Comparison of ENCODE assay signal across 27 cellular contexts in genomic region chr5:91438871-91439270, GRCh38. TPM values are rescaled to one million over a fixed set of nuclear protein-coding genes. Genes with fewer than 3 reads are reported as not detected.
DNase-seq lines count a peak whose midpoint lies in the region; ATAC-seq, FAIRE-seq and TF ChIP-seq lines count a peak whose summit lies in the region.
"Had no signal": no experiment of that assay in that cellular context is flagged by ENCODE, and none has a peak within 500 bp of the region (broad histone marks: within the 10 kb centered on the region; RNA-seq: fewer than 3 reads in every experiment).

No MANE protein-coding gene starts in this region.

- no peaks in the 10 kb centered on the region for H3K9me3 Mint-ChIP-seq in H9
- H3K9me3 Mint-ChIP-seq: activated T-cell treated with anti-CD3 and anti-CD28 coated beads, Interleukin-2, amount 50 U/mL, for 4 hours; IgD-negative memory B cell; mesothelial cell of epicardium; stimulated activated memory B cell treated with anti-CD40 and anti-IgM and Interleukin-4, amounts not matched to agents 10 μg/mL and 1 μg/mL and 100 μg/mL, for 72 hours had no signal

- peak; percentile 56 for DNase-seq in H9
- no peak for DNase-seq in K562 (ENCODE audit: extremely low read depth in 1 of 4, low spot score in 3 of 4)
- peak; percentile 25 for DNase-seq in kidney tubule cell (ENCODE audit: low spot score)
- no peak for DNase-seq in neuronal stem cell (ENCODE audit: low spot score)
- DNase-seq in GM12892 (ENCODE audit: insufficient read length): no peak
- DNase-seq in NCI-H82 (lab: John Stamatoyannopoulos, UW): no peak
- DNase-seq: activated naive CD4-positive, alpha-beta T cell treated with Interleukin-2 at 50 U/mL for 16 hours; activated T-cell treated with anti-CD3 and anti-CD28 coated beads, Interleukin-2, amount 50 U/mL, for 4 hours; amygdala; C1 segment of cervical spinal cord; GDM1; hypothalamus; left cardiac atrium; MG63; NCI-H1436; RPMI8226; stimulated activated CD4-positive, alpha-beta T cell treated with anti-CD3 and anti-CD28 coated beads, Interleukin-1b, Interleukin-23, amount 100 ng/mL, for 48 hours; T1000 had no signal

- CTCF ChIA-PET in K562 (lab: Yijun Ruan, JAX; ENCODE audit: low intra/inter-chr PET ratio): no interaction called here

- H3K9me1 ChIP-seq in K562 (ENCODE audit: control insufficient read depth, insufficient read depth, low read length): no peaks in the 10 kb centered on the region

- H3K23me2 ChIP-seq in H9 (ENCODE audit: insufficient read length, low read depth, low read length, poor library complexity, severe bottlenecking): no peaks in the 10 kb centered on the region

- no peak overlapping the region for H2AFZ ChIP-seq in H9 (ENCODE audit: low read length)
- H2AFZ ChIP-seq in K562 (ENCODE audit: low read depth, low read length): no peak overlapping the region
- H2AFZ ChIP-seq in neuronal stem cell (ENCODE audit: low read length): no peak overlapping the region

- H4K8ac ChIP-seq in H9 (replicated peaks; ENCODE audit: insufficient read length, low read depth, low read length) (no peak overlapping the region), neuronal stem cell (ENCODE audit: low read depth, low read length) (no peak overlapping the region)

- H4K5ac ChIP-seq in H9 (ENCODE audit: insufficient read length, low read depth, low read length): no peak overlapping the region

- H3K27ac ChIP-seq in C4-2B (no peak overlapping the region), H9 (ENCODE audit: insufficient read length, low read depth, low read length) (no peak overlapping the region), K562 (ENCODE audit: extremely low read depth, low read depth, low read length) (no peak overlapping the region), neuronal stem cell (replicated peaks; ENCODE audit: low read length) (no peak overlapping the region)
- H3K27ac ChIP-seq: prostate gland, thoracic aorta had no signal

- no CpG with 5 or more reads among the region's 1 CpG for WGBS in H9 (ENCODE audit: extremely low coverage, insufficient read length, low lambda C conversion rate)
- WGBS in K562 (ENCODE audit: insufficient coverage, low coverage, missing lambda C conversion rate): 9% methylated on average over 1 of the region's 1 CpG
- WGBS in neuronal stem cell (ENCODE audit: extremely low coverage in 2 of 2, insufficient read length in 2 of 2, insufficient replicate concordance in 1 of 2), 2 donors: no CpG with 5 or more reads among the region's 1 CpG

- H3K9me3 ChIP-seq in H9 (ENCODE audit: control insufficient read depth, low read depth, low read length) (no peaks in the 10 kb centered on the region), K562 (replicated peaks; ENCODE audit: control insufficient read depth, insufficient read depth, low read depth, low read length) (no peaks in the 10 kb centered on the region), neuronal stem cell (replicated peaks in 1 of 2; ENCODE audit: control insufficient read depth in 2 of 2, insufficient read depth in 1 of 2, low read depth in 1 of 2, low read length in 2 of 2) (no peaks in the 10 kb centered on the region)
- H3K9me3 ChIP-seq: MG63, prostate gland, thoracic aorta had no signal

- H3K4me1 ChIP-seq in H9 (ENCODE audit: insufficient read depth, low read length): peaks cover under 1% of the 10 kb centered on the region; the same call in 1 of the 2 replicates
- H3K4me1 ChIP-seq in K562 (replicated peaks in 1 of 2; ENCODE audit: control insufficient read depth in 2 of 2, insufficient read depth in 2 of 2, low read length in 2 of 2): no peaks in the 10 kb centered on the region
- no peaks in the 10 kb centered on the region for H3K4me1 ChIP-seq in neuronal stem cell (ENCODE audit: control insufficient read depth in 2 of 2, insufficient read depth in 1 of 2, low read depth in 1 of 2, low read length in 2 of 2)
- H3K4me1 ChIP-seq: prostate gland had no signal

- in situ Hi-C loops in K562 (cut with MboI): no loop called here

- intact Hi-C loops in K562 (cut with micrococcal nuclease): no loop called here

- no peaks in the 10 kb centered on the region for H3K27me3 Mint-ChIP-seq in H9 (ENCODE audit: low read depth)
- H3K27me3 Mint-ChIP-seq: IgD-negative memory B cell; stimulated activated memory B cell treated with anti-CD40 and anti-IgM and Interleukin-4, amounts not matched to agents 10 μg/mL and 1 μg/mL and 100 μg/mL, for 72 hours had no signal

- H3K27me3 ChIP-seq in H9 (ENCODE audit: insufficient read depth, low read length): no peaks in the 10 kb centered on the region
- no peaks in the 10 kb centered on the region; a peak in 1 of 5 replicates for H3K27me3 ChIP-seq in K562 (ENCODE audit: control insufficient read depth in 2 of 2, insufficient read depth in 2 of 2, low read length in 2 of 2)
- no peaks in the 10 kb centered on the region for H3K27me3 ChIP-seq in neuronal stem cell (ENCODE audit: control insufficient read depth in 3 of 3, insufficient read depth in 3 of 3, low read depth in 1 of 3, low read length in 3 of 3)
- H3K27me3 ChIP-seq: MG63 had no signal

- POLR2A ChIA-PET in K562 (lab: Yijun Ruan, JAX): interaction anchor here (0.6 kb wide), 1 partner anchor 507 kb away, joined by 3 read pairs; no protein-coding TSS in a partner anchor

- H3K36me3 ChIP-seq in K562 (ENCODE audit: control insufficient read depth, insufficient read depth, low read length) (no peaks in the 10 kb centered on the region), neuronal stem cell (replicated peaks in 1 of 2; ENCODE audit: control insufficient read depth in 2 of 2, insufficient read depth in 2 of 2, low read length in 2 of 2) (no peaks in the 10 kb centered on the region)
- H3K36me3 ChIP-seq: MG63, prostate gland, thoracic aorta had no signal

- H3K4me1 Mint-ChIP-seq in H9: peaks cover 16 to 19% of the 10 kb centered on the region in 2 experiments
- H3K4me1 Mint-ChIP-seq: mesothelial cell of epicardium; neural crest cell; stimulated activated memory B cell treated with anti-CD40 and anti-IgM and Interleukin-4, amounts not matched to agents 10 μg/mL and 1 μg/mL and 100 μg/mL, for 72 hours had no signal

- no peak overlapping the region for H3K4me3 Mint-ChIP-seq in H9
- H3K4me3 Mint-ChIP-seq: activated T-cell treated with anti-CD3 and anti-CD28 coated beads, Interleukin-2, amount 50 U/mL, for 4 hours; IgD-negative memory B cell; mesothelial cell of epicardium; neural crest cell; stimulated activated memory B cell treated with anti-CD40 and anti-IgM and Interleukin-4, amounts not matched to agents 10 μg/mL and 1 μg/mL and 100 μg/mL, for 72 hours had no signal

- H4K91ac ChIP-seq in H9 (ENCODE audit: insufficient read length, low read depth, low read length): no peak overlapping the region
- no peak overlapping the region for H4K91ac ChIP-seq in neuronal stem cell (ENCODE audit: low read depth, low read length, poor library complexity)

- H3K4me2 ChIP-seq in H9 (ENCODE audit: insufficient read depth, insufficient read length, low read length) (no peak overlapping the region), K562 (ENCODE audit: insufficient read depth, low read length) (no peak overlapping the region), neuronal stem cell (ENCODE audit: insufficient read depth, low read length, poor library complexity, severe bottlenecking) (no peak overlapping the region)

- H3K4me3 ChIP-seq in K562 (no peak overlapping the region), neuronal stem cell (ENCODE audit: low read length in 2 of 2) (no peak overlapping the region)
- H3K4me3 ChIP-seq: MG63, prostate gland, thoracic aorta had no signal

- H3K79me1 ChIP-seq in H9 (ENCODE audit: insufficient read depth, low read depth, low read length, poor library complexity, severe bottlenecking) (no peaks in the 10 kb centered on the region), neuronal stem cell (ENCODE audit: low read depth, low read length) (no peaks in the 10 kb centered on the region)

- H3K56ac ChIP-seq in H9 (ENCODE audit: insufficient read length, low read depth, low read length): no peak overlapping the region

- TF ChIP-seq POLR2A in K562 (conservative IDR thresholded peaks at IDR 0.05) (no peak), GM12892 (IDR thresholded peaks at IDR 0.05; ENCODE audit: low read depth, low read length) (no peak)

- H2BK20ac ChIP-seq in H9 (ENCODE audit: low read depth, low read length, poor library complexity, severe bottlenecking): no peak overlapping the region

- no peak overlapping the region for H3K27ac Mint-ChIP-seq in H9
- H3K27ac Mint-ChIP-seq: IgD-negative memory B cell; mesothelial cell of epicardium; stimulated activated memory B cell treated with anti-CD40 and anti-IgM and Interleukin-4, amounts not matched to agents 10 μg/mL and 1 μg/mL and 100 μg/mL, for 72 hours had no signal

- no peak for TF ChIP-seq EP300 in K562 (IDR thresholded peaks at IDR 0.05; ENCODE audit: low read length)

- FAIRE-seq in K562 (lab: Jason Lieb, UNC): no peak
- FAIRE-seq in GM12892 (lab: Jason Lieb, UNC): no peak

- no peak overlapping the region for H2BK12ac ChIP-seq in H9 (ENCODE audit: insufficient read length, low read depth, low read length)
- H2BK12ac ChIP-seq in neuronal stem cell (ENCODE audit: low read length): no peak overlapping the region

- H2BK5ac ChIP-seq in H9 (ENCODE audit: insufficient read length, low read length) (no peak overlapping the region), neuronal stem cell (ENCODE audit: low read length) (no peak overlapping the region)

- H3K79me2 ChIP-seq in H9 (ENCODE audit: insufficient read depth, low read length): no peaks in the 10 kb centered on the region
- no peaks in the 10 kb centered on the region for H3K79me2 ChIP-seq in K562 (ENCODE audit: control insufficient read depth, insufficient read depth, low read length)

- ATAC-seq in K562 (peak; percentile 81), HG03469 (IDR thresholded peaks at IDR 0.05; ENCODE audit: unreplicated experiment) (no peak)
- ATAC-seq: activated T-cell treated with anti-CD3 and anti-CD28 coated beads, Interleukin-2, amount 50 U/mL, for 4 hours; left cardiac atrium; SK-N-SH treated with all-trans-retinoic acid at 6 μM for 48 hours; stimulated activated memory B cell treated with anti-CD40 and anti-IgM and Interleukin-4, amounts not matched to agents 10 μg/mL and 1 μg/mL and 100 μg/mL, for 72 hours had no signal

- H2AK5ac ChIP-seq in H9 (ENCODE audit: insufficient read length, low read length) (no peak overlapping the region), neuronal stem cell (ENCODE audit: low read depth, low read length) (no peak overlapping the region)

- H3K23ac ChIP-seq in H9 (ENCODE audit: insufficient read length, low read depth, low read length) (no peak overlapping the region), neuronal stem cell (ENCODE audit: low read depth, low read length, poor library complexity) (no peak overlapping the region)

- BruUV-seq in K562 (replicated peaks; lab: Mats Ljungman, UMichigan): no TSS peak

- no peak overlapping the region for H2BK120ac ChIP-seq in H9 (ENCODE audit: low read depth, low read length, poor library complexity, severe bottlenecking)
- no peak overlapping the region for H2BK120ac ChIP-seq in neuronal stem cell (ENCODE audit: low read depth, low read length)

- no peaks in the 10 kb centered on the region for H3K36me3 Mint-ChIP-seq in H9 (ENCODE audit: insufficient read depth in 1 of 3, low read depth in 3 of 3)
- H3K36me3 Mint-ChIP-seq: mesothelial cell of epicardium; stimulated activated memory B cell treated with anti-CD40 and anti-IgM and Interleukin-4, amounts not matched to agents 10 μg/mL and 1 μg/mL and 100 μg/mL, for 72 hours had no signal

- no peak for TF ChIP-seq RAD21 in K562 (CRISPR knock-in tag; conservative IDR thresholded peaks at IDR 0.05 in 1 of 2, IDR thresholded peaks at IDR 0.05 in 1 of 2)

- H2BK15ac ChIP-seq in H9 (ENCODE audit: low read depth, low read length) (no peak overlapping the region), neuronal stem cell (ENCODE audit: low read length) (no peak overlapping the region)

- H4K20me1 ChIP-seq in H9 (ENCODE audit: control insufficient read depth, insufficient read depth, insufficient read length) (no peaks in the 10 kb centered on the region), K562 (replicated peaks; ENCODE audit: control insufficient read depth, insufficient read depth, low read length) (no peaks in the 10 kb centered on the region)

- H3K14ac ChIP-seq in H9 (ENCODE audit: insufficient read depth, low read length) (no peak overlapping the region), neuronal stem cell (ENCODE audit: low read length) (no peak overlapping the region)

- H3T11ph ChIP-seq in H9 (ENCODE audit: low read length): no peak overlapping the region

- H3K4ac ChIP-seq in H9 (ENCODE audit: low read depth, low read length) (no peak overlapping the region), neuronal stem cell (ENCODE audit: low read length) (no peak overlapping the region)

- TF ChIP-seq CTCF in C4-2B (conservative IDR thresholded peaks at IDR 0.05): peak; percentile 24
- TF ChIP-seq CTCF in H9 (conservative IDR thresholded peaks at IDR 0.05): peak; percentile 66
- TF ChIP-seq CTCF in K562 (IDR thresholded peaks at IDR 0.05 in 2 of 3, conservative IDR thresholded peaks at IDR 0.05 in 1 of 3; ENCODE audit: insufficient read depth in 2 of 3, low read depth in 1 of 3, low read length in 3 of 3): peak in 2 of 3 experiments; percentile 7 to 27; a peak in 2 of 6 replicates

- H3K18ac ChIP-seq in H9 (ENCODE audit: insufficient read length, low read depth, low read length) (no peak overlapping the region), neuronal stem cell (ENCODE audit: low read length) (no peak overlapping the region)

- H3K9ac ChIP-seq in H9 (ENCODE audit: extremely low read depth, insufficient read length, low read length): no peak overlapping the region
- H3K9ac ChIP-seq in K562 (ENCODE audit: insufficient read depth in 1 of 2, low read depth in 2 of 2, low read length in 2 of 2): no peak overlapping the region
- no peak overlapping the region for H3K9ac ChIP-seq in neuronal stem cell (ENCODE audit: low read depth, low read length, poor library complexity)

RNA-seq across cellular contexts. Expression of gene ARRDC3, which starts 55.8 kb away (rescaled TPM):
- total RNA-seq in H9 (2021) (2.8 and 5.5 TPM in 2 replicates), K562 (2014; rRNA removed) (45.2 and 46.2 TPM in 2 replicates), K562 (2014; rRNA removed; fragmentation: Illumina TruSeq; extraction: Trizol) (54.4 and 58.1 TPM in 2 replicates), K562 (2015; rRNA removed; fragmentation: Illumina TruSeq; extraction: Trizol) (36.0 and 39.4 TPM in 2 replicates), K562 (2021) (42.1 and 49.1 TPM in 2 replicates)
- 71.8 and 190 TPM in 2 replicates for total RNA-seq in K562 (2011; cell fraction: chromatin; rRNA removed; ENCODE audit: low replicate concordance)
- total RNA-seq in K562 (2011; cell fraction: nucleolus; rRNA removed): 40.0 and 50.7 TPM in 2 replicates
- total RNA-seq in K562 (2011; cell fraction: nucleoplasm; rRNA removed): 79.3 and 101 TPM in 2 replicates
- polyA plus RNA-seq in K562 (2011; rRNA removed) (40.4 and 41.0 TPM in 2 replicates), K562 (2014; fragmentation: Illumina TruSeq; extraction: Trizol) (19.3 and 25.5 TPM in 2 replicates), K562 (2014; fragmentation: Nextera tagmentation; extraction: Ambion mirVana) (10 to 100 TPM; 23.8 to 30.2 TPM), K562 (2014; rRNA removed) (15.3 and 15.9 TPM in 2 replicates)
- polyA plus RNA-seq in K562 (2011; cell fraction: cytosol; rRNA removed): 6.3 and 18.7 TPM in 2 replicates
- 49.0 and 78.9 TPM in 2 replicates for polyA plus RNA-seq in K562 (2011; cell fraction: nucleus; rRNA removed)
- 27.7 and 35.0 TPM in 2 replicates for polyA plus RNA-seq in K562 (2012)
- polyA minus RNA-seq in K562 (2011; rRNA and poly(A)+ RNA removed): 193 and 245 TPM in 2 replicates
- polyA minus RNA-seq in K562 (2011; cell fraction: cytosol; rRNA and poly(A)+ RNA removed): 88.1 and 97.8 TPM in 2 replicates
- polyA minus RNA-seq in K562 (2011; cell fraction: nucleus; rRNA and poly(A)+ RNA removed): 124 and 274 TPM in 2 replicates
- polyA plus RNA-seq in neuronal stem cell (2013, experiment 1 of 2): 24.6 TPM
- 27.1 TPM for polyA plus RNA-seq in neuronal stem cell (2013, experiment 2 of 2)
- polyA plus RNA-seq in GM12892 (2012; ENCODE audit: missing spikeins): 27.5 TPM

Comparison
In these comparisons a context has a peak if more than half of its experiments do, and no peak if none do; other contexts are left out.
1. DNase-seq: peak in H9 (single experiment) and kidney tubule cell (single experiment); none in K562 (0 of 4), neuronal stem cell (single experiment), GM12892 (single experiment) and NCI-H82 (single experiment).
2. Peak in every context shown above with its lines, with median percentiles within 50 percentile points of each other: CTCF ChIP-seq.